20 cellular contexts compared by ENCODE assay signal in the genomic region with DNA sequence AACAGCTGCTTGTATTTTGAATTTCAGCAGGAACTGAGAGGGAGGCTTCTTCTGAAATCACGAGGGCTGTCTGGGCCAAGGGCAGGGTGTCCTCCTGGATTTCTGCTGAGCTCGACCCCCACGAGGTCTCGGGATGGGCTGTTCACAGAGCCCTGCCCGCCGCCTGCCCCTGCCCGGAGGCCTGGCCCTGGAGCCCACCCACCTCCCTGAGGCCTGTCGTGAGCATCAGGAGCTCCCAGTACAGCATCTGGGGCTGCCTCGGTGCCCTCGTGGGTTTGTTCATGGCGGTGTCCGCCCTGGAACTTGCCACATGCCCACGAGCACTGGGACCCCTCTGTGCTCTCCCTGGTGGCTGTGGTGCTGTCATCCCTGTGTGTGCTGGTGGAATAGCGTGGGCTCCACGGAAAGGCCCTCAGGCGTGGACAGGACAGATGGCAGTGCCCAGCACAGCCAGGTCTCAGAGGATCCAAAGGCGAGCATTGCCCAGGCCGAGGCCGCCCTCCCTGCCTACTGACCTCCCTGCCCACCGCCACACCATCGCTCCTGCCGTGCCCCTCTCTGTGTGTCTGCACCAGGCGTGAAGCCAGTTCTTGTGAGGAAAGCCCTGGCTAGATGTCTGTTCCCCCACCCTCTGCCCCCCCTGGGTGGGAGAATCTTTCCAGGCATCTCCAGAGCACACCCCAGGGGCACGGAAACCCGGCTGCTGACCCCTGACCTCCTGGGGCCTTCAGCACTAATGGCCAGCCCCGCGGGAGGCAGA. TPM values are rescaled to one million over a fixed set of nuclear protein-coding genes. Genes with fewer than 3 reads are reported as not detected.
A peak's percentile ranks its signal among the peaks of the same experiment; 100 is the strongest.
DNase-seq lines count a peak whose midpoint lies in the region; ATAC-seq and TF ChIP-seq lines count a peak whose summit lies in the region.
"Had no signal": no experiment of that assay in that cellular context is flagged by ENCODE, and none has a peak within 500 bp of the region (broad histone marks: within the 10 kb centered on the region; RNA-seq: fewer than 3 reads in every experiment).

No MANE protein-coding gene starts in this region.

- H3K36me3 ChIP-seq in ascending aorta (peaks cover 10 to 38% of the 10 kb centered on the region in 2 donors), thoracic aorta (peaks cover 12% of the 10 kb centered on the region), A673 (ENCODE audit: insufficient read depth, low read length, poor library complexity, severe bottlenecking) (no peaks in the 10 kb centered on the region)

- TF ChIP-seq CTCF in ascending aorta (IDR thresholded peaks at IDR 0.05) (no peak), neural crest cell (conservative IDR thresholded peaks at IDR 0.05) (no peak), thoracic aorta (IDR thresholded peaks at IDR 0.05) (no peak), A673 (conservative IDR thresholded peaks at IDR 0.05; ENCODE audit: low read depth, low read length) (no peak)

- intact Hi-C loops in ascending aorta (cut with DNase I) (loop anchor here (10.0 kb wide), 1 partner anchor 191 kb away; no protein-coding TSS in a partner anchor), left cardiac atrium (cut with DNase I) (no loop called here), A673 (cut with micrococcal nuclease; ENCODE audit: unreplicated experiment) (no loop called here)

- no peaks in the 10 kb centered on the region for H3K36me3 Mint-ChIP-seq in neural crest cell (ENCODE audit: low read depth)
- H3K36me3 Mint-ChIP-seq: natural killer cell treated with Interleukin-12 subunit alpha and Interleukin-12 subunit beta and Interleukin-15 and Interleukin-18, amount 100 ng/mL, for 72 hours had no signal

- CTCF ChIA-PET in A673 (lab: Charles Lee) = no interaction called here

- H3K27ac Mint-ChIP-seq in neural crest cell (ENCODE audit: unreplicated experiment) = no peak overlapping the region
- H3K27ac Mint-ChIP-seq: natural killer cell treated with Interleukin-12 subunit alpha and Interleukin-12 subunit beta and Interleukin-15 and Interleukin-18, amount 100 ng/mL, for 72 hours had no signal

- POLR2A ChIA-PET in A673 (lab: Charles Lee; ENCODE audit: low non-redundant PET) = no interaction called here

- H3K4me3 ChIP-seq in ascending aorta = no peak overlapping the region
- H3K4me3 ChIP-seq in thoracic aorta = no peak overlapping the region
- H3K4me3 ChIP-seq in A673 (ENCODE audit: low read depth, low read length, poor library complexity, severe bottlenecking) = no peak overlapping the region
- H3K4me3 ChIP-seq: skin epidermis had no signal

- no peak overlapping the region for H3K4me3 Mint-ChIP-seq in neural crest cell
- H3K4me3 Mint-ChIP-seq: natural killer cell treated with Interleukin-12 subunit alpha and Interleukin-12 subunit beta and Interleukin-15 and Interleukin-18, amount 100 ng/mL, for 72 hours had no signal

- H3K4me1 ChIP-seq in ascending aorta (peaks cover 11 to 49% of the 10 kb centered on the region in 2 donors), thoracic aorta (ENCODE audit: control insufficient read depth in 1 of 2, low read depth in 2 of 2) (peaks cover 28 to 50% of the 10 kb centered on the region in 2 donors), A673 (ENCODE audit: insufficient read depth, low read length, poor library complexity, severe bottlenecking) (no peaks in the 10 kb centered on the region)

- H3K27me3 ChIP-seq in ascending aorta = no peaks in the 10 kb centered on the region
- H3K27me3 ChIP-seq in thoracic aorta (replicated peaks; ENCODE audit: insufficient read depth) = no peaks in the 10 kb centered on the region
- H3K27me3 ChIP-seq in A673 (replicated peaks; ENCODE audit: insufficient read depth, low read depth, low read length, poor library complexity) = no peaks in the 10 kb centered on the region

- BruUV-seq in A673 (replicated peaks; lab: Mats Ljungman, UMichigan) = no TSS peak

- no peaks in the 10 kb centered on the region for H3K9me3 ChIP-seq in ascending aorta
- no peaks in the 10 kb centered on the region for H3K9me3 ChIP-seq in thoracic aorta
- no peaks in the 10 kb centered on the region for H3K9me3 ChIP-seq in A673 (ENCODE audit: low read depth, low read length, poor library complexity, severe bottlenecking)

- no peaks in the 10 kb centered on the region for H3K27me3 Mint-ChIP-seq in neural crest cell (ENCODE audit: low read depth)
- H3K27me3 Mint-ChIP-seq: natural killer cell treated with Interleukin-12 subunit alpha and Interleukin-12 subunit beta and Interleukin-15 and Interleukin-18, amount 100 ng/mL, for 72 hours had no signal

- no peaks in the 10 kb centered on the region for H3K9me3 Mint-ChIP-seq in neural crest cell
- H3K9me3 Mint-ChIP-seq: natural killer cell treated with Interleukin-12 subunit alpha and Interleukin-12 subunit beta and Interleukin-15 and Interleukin-18, amount 100 ng/mL, for 72 hours had no signal

- DNase-seq in ascending aorta (ENCODE audit: low spot score in 2 of 2) (no peak), left cardiac atrium (no peak), neural crest cell (ENCODE audit: low read depth, low spot score) (peak; percentile 25), thoracic aorta (ENCODE audit: low spot score) (no peak), A673 (ENCODE audit: low spot score) (no peak), NCI-H1436 treated with DMSO at 0.1 percent for 48 hours (lab: John Stamatoyannopoulos, UW) (no peak), germinal center (ENCODE audit: low spot score) (no peak)
- DNase-seq: cerebellar nuclear complex; DND-41; H7; kidney glomerular epithelial cell; NCI-H2081 treated with DMSO at 0.1 percent for 48 hours; NCI-H748 treated with DMSO at 0.1 percent for 48 hours; stimulated activated naive CD4-positive, alpha-beta T cell treated with Interleukin-2 at 50 U/mL for 16 hours; T-helper 2 cell had no signal

- ATAC-seq in left cardiac atrium (peak; percentile 1 to 3), thoracic aorta (ENCODE audit: insufficient number of reproducible peaks, low FRiP score, low read depth) (no peak), GM21529 (IDR thresholded peaks at IDR 0.05; ENCODE audit: unreplicated experiment) (no peak)
- ATAC-seq: activated CD4-positive, CD25-positive, alpha-beta regulatory T cell treated with anti-CD3 and anti-CD28 coated beads, Interleukin-2, amount 50 U/mL, for 24 hours had no signal

- H3K27ac ChIP-seq in ascending aorta = peak overlapping the region; percentile 96 to 99
- peak overlapping the region; percentile 95 to 98 for H3K27ac ChIP-seq in thoracic aorta
- no peak overlapping the region for H3K27ac ChIP-seq in A673 (ENCODE audit: low read depth, low read length, poor library complexity, severe bottlenecking)
- H3K27ac ChIP-seq: C4-2B had no signal

- H3K4me1 Mint-ChIP-seq in neural crest cell = peaks cover 18% of the 10 kb centered on the region

RNA-seq across cellular contexts. Expression of a gene that starts 25.9 kb away (rescaled TPM):
- total RNA-seq in ascending aorta (191 TPM), left cardiac atrium (100 to 1,000 TPM in 1 of 2 donors, 10 to 100 TPM in 1; 86.7 to 359 TPM), neural crest cell (0.58 and 0.91 TPM in 2 replicates), thoracic aorta (100 to 1,000 TPM; 246 to 525 TPM), A673 (2021) (22.0 and 24.8 TPM in 2 replicates)

Comparison
In these comparisons a context has a peak if more than half of its experiments do, and no peak if none do; other contexts are left out.
1. ATAC-seq: peak in left cardiac atrium (2 of 2); none in thoracic aorta (single experiment) and GM21529 (single experiment).
2. RNA of a gene that starts 25.9 kb away (total RNA-seq): 246 to 525 TPM in thoracic aorta, 86.7 to 359 TPM in left cardiac atrium, 191 TPM in ascending aorta (single experiment) and 22.0 to 24.8 TPM in A673; 0.58 to 0.91 TPM in neural crest cell; every median in the first group is over 10 times any median in the second.